ENCODE assay signal across 2 cellular contexts in the genomic region with DNA sequence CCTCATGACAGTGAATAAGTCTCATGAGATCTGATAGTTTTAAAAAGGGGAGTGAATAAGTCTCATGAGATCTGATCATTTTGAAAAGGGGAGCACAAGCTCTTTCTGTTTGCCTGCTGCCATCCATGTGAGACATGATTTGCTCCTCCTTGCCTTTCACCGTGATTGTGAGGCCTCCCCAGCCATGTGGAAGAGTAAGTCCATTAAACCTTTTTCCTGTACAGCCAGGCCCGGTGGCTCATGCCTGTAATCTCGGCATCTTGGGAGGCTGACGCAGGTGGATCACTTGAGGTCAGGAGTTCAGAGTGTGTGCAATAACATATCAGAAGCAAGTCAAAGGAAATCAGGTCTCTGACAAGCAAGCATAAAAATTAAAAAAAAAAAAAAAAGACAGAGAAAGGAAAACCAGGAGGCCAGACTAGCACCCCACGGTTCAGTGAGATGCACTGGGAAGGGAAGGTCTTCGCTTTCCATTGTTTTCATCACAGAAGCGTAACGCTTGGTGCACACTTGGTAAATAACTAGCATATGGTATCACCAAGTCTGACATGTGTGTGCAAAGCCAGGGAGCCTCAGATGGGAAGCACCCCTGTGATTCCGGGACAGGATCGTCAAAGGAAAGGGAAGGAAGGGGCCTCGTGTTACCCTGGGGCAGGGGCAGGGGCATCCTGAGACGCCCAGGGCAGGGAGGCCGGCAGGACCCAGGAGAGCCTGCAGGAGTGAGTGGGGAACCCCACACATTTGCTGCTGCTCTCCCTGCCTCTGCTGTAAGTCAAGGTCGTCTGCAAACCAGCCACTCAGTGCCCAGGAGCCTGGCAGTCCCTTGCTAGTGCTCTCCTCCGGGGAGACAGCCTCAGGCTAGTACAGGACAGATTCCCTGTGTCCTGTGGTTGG.
TF ChIP-seq lines count a peak whose summit lies in the region.

No MANE protein-coding gene starts in this region.

TF ChIP-seq in SK-N-SH, 30 proteins besides CTCF, POLR2A, EP300 and RAD21 (continued from another document):
- TF ChIP-seq EZH2phosphoT487 (IDR thresholded peaks at IDR 0.05; ENCODE audit: borderline replicate concordance, low read depth): no peak
- TF ChIP-seq RCOR1 (IDR thresholded peaks at IDR 0.05; ENCODE audit: low read length): no peak
- no peak for TF ChIP-seq RXRA (IDR thresholded peaks at IDR 0.05; ENCODE audit: borderline replicate concordance, low read depth)
- no peak for TF ChIP-seq GABPA (IDR thresholded peaks at IDR 0.05; ENCODE audit: low read depth)
- no peak for TF ChIP-seq USF2 (IDR thresholded peaks at IDR 0.05; ENCODE audit: borderline replicate concordance, low read depth, low read length)
- no peak for TF ChIP-seq GATA2 (CRISPR knock-in tag; IDR thresholded peaks at IDR 0.05)
- no peak for TF ChIP-seq REST (IDR thresholded peaks at IDR 0.05; ENCODE audit: low read depth, low read length)
- TF ChIP-seq TAF1 (IDR thresholded peaks at IDR 0.05; ENCODE audit: borderline replicate concordance, low read depth, low read length): no peak
- TF ChIP-seq, protein P1, sequence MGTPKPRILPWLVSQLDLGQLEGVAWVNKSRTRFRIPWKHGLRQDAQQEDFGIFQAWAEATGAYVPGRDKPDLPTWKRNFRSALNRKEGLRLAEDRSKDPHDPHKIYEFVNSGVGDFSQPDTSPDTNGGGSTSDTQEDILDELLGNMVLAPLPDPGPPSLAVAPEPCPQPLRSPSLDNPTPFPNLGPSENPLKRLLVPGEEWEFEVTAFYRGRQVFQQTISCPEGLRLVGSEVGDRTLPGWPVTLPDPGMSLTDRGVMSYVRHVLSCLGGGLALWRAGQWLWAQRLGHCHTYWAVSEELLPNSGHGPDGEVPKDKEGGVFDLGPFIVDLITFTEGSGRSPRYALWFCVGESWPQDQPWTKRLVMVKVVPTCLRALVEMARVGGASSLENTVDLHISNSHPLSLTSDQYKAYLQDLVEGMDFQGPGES (IDR thresholded peaks at IDR 0.05; ENCODE audit: low read depth, low read length): no peak
- no peak for TF ChIP-seq FOXJ3 (CRISPR knock-in tag; IDR thresholded peaks at IDR 0.05)
- TF ChIP-seq RFX5 (IDR thresholded peaks at IDR 0.05; ENCODE audit: low read length): no peak

TF ChIP-seq in SK-N-SH treated with all-trans-retinoic acid at 6 μM for 48 hours, 23 proteins besides CTCF, POLR2A, EP300 and RAD21:
- TF ChIP-seq, protein P2, sequence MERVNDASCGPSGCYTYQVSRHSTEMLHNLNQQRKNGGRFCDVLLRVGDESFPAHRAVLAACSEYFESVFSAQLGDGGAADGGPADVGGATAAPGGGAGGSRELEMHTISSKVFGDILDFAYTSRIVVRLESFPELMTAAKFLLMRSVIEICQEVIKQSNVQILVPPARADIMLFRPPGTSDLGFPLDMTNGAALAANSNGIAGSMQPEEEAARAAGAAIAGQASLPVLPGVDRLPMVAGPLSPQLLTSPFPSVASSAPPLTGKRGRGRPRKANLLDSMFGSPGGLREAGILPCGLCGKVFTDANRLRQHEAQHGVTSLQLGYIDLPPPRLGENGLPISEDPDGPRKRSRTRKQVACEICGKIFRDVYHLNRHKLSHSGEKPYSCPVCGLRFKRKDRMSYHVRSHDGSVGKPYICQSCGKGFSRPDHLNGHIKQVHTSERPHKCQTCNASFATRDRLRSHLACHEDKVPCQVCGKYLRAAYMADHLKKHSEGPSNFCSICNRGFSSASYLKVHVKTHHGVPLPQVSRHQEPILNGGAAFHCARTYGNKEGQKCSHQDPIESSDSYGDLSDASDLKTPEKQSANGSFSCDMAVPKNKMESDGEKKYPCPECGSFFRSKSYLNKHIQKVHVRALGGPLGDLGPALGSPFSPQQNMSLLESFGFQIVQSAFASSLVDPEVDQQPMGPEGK (CRISPR knock-in tag; IDR thresholded peaks at IDR 0.05; ENCODE audit: borderline replicate concordance): no peak
- TF ChIP-seq, protein P3, sequence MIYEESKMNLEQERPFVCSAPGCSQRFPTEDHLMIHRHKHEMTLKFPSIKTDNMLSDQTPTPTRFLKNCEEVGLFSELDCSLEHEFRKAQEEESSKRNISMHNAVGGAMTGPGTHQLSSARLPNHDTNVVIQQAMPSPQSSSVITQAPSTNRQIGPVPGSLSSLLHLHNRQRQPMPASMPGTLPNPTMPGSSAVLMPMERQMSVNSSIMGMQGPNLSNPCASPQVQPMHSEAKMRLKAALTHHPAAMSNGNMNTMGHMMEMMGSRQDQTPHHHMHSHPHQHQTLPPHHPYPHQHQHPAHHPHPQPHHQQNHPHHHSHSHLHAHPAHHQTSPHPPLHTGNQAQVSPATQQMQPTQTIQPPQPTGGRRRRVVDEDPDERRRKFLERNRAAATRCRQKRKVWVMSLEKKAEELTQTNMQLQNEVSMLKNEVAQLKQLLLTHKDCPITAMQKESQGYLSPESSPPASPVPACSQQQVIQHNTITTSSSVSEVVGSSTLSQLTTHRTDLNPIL (CRISPR knock-in tag; IDR thresholded peaks at IDR 0.05; ENCODE audit: low read depth): no peak
- TF ChIP-seq TOX (CRISPR knock-in tag; IDR thresholded peaks at IDR 0.05; ENCODE audit: borderline replicate concordance) (no peak), PPARA (CRISPR knock-in tag; IDR thresholded peaks at IDR 0.05; ENCODE audit: borderline replicate concordance) (no peak), SNAI2 (CRISPR knock-in tag; IDR thresholded peaks at IDR 0.05) (no peak), RARB (CRISPR knock-in tag; IDR thresholded peaks at IDR 0.05) (no peak), ZNF565 (CRISPR knock-in tag; conservative IDR thresholded peaks at IDR 0.05; ENCODE audit: low read depth) (no peak), ZFP30 (CRISPR knock-in tag; IDR thresholded peaks at IDR 0.05) (no peak), BACH2 (CRISPR knock-in tag; IDR thresholded peaks at IDR 0.05; ENCODE audit: borderline replicate concordance) (no peak), GLIS3 (CRISPR knock-in tag; IDR thresholded peaks at IDR 0.05) (no peak)
